Comparison of ENCODE assay signal across 8 cellular contexts in genomic region chr1:50603274-50604271, GRCh38.
DNase-seq lines count a peak whose midpoint lies in the region; ATAC-seq and TF ChIP-seq lines count a peak whose summit lies in the region.
"Had no signal": no experiment of that assay in that cellular context is flagged by ENCODE, and none has a peak within 500 bp of the region (broad histone marks: within the 10 kb centered on the region; RNA-seq: fewer than 3 reads in every experiment).

No MANE protein-coding gene starts in this region.

- H3K27me3 Mint-ChIP-seq in naive thymus-derived CD8-positive, alpha-beta T cell, result no peaks in the 10 kb centered on the region

- no peaks in the 10 kb centered on the region for H3K36me3 ChIP-seq in thoracic aorta

- H3K9me3 Mint-ChIP-seq in naive thymus-derived CD8-positive, alpha-beta T cell, result no peaks in the 10 kb centered on the region

- H3K27me3 ChIP-seq in thoracic aorta (replicated peaks; ENCODE audit: insufficient read depth), result no peaks in the 10 kb centered on the region

- peaks cover 0 to 2% (median 0%) of the 10 kb centered on the region in 4 donors for H3K4me1 Mint-ChIP-seq in naive thymus-derived CD8-positive, alpha-beta T cell

- H3K4me3 ChIP-seq in thoracic aorta, result peak overlapping the region; percentile 4

- peak overlapping the region in 1 of 2 donors; percentile 40 for H3K27ac ChIP-seq in thoracic aorta

- H3K9me3 ChIP-seq in thoracic aorta, result no peaks in the 10 kb centered on the region

- DNase-seq in NCI-H1694 treated with DMSO at 0.1 percent for 48 hours (lab: John Stamatoyannopoulos, UW), result peak; percentile 67
- peak; percentile 59 to 91 for DNase-seq in dermis microvascular lymphatic vessel endothelial cell (ENCODE audit: low read depth in 2 of 2)
- DNase-seq in thoracic aorta (ENCODE audit: low spot score), result no peak
- DNase-seq in SKM-1 (lab: John Stamatoyannopoulos, UW; ENCODE audit: unreplicated experiment), result no peak
- DNase-seq in COLO668 (lab: John Stamatoyannopoulos, UW; ENCODE audit: unreplicated experiment), result no peak
- DNase-seq in naive thymus-derived CD8-positive, alpha-beta T cell, result no peak
- DNase-seq: activated effector memory CD4-positive, alpha-beta T cell treated with anti-CD3 and anti-CD28 coated beads, Interleukin-2, amount 50 U/mL, for 16 hours had no signal

- H3K4me1 ChIP-seq in thoracic aorta (ENCODE audit: control insufficient read depth in 1 of 2, low read depth in 2 of 2), result peaks cover 0 to 16% of the 10 kb centered on the region in 2 donors

- POLR2A ChIA-PET in naive thymus-derived CD8-positive, alpha-beta T cell (lab: Charles Lee), result no interaction called here

- peak overlapping the region in 1 of 10 donors; percentile 2 for H3K27ac Mint-ChIP-seq in naive thymus-derived CD8-positive, alpha-beta T cell

- no peak overlapping the region for H3K4me3 Mint-ChIP-seq in naive thymus-derived CD8-positive, alpha-beta T cell

- TF ChIP-seq CTCF in thoracic aorta (IDR thresholded peaks at IDR 0.05), result no peak

- ATAC-seq in GM19043 (IDR thresholded peaks at IDR 0.05; ENCODE audit: low read depth, unreplicated experiment) (peak; percentile 55), thoracic aorta (ENCODE audit: insufficient number of reproducible peaks, low FRiP score, low read depth) (peak; percentile 50)
- ATAC-seq in naive thymus-derived CD8-positive, alpha-beta T cell, result no peak

- H3K36me3 Mint-ChIP-seq in naive thymus-derived CD8-positive, alpha-beta T cell, result peaks cover 0 to 4% (median 3%) of the 10 kb centered on the region in 3 donors

Comparison
In these comparisons a context has a peak if more than half of its experiments do, and no peak if none do; other contexts are left out.
1. ATAC-seq: peak in GM19043 (single experiment) and thoracic aorta (single experiment); none in naive thymus-derived CD8-positive, alpha-beta T cell (0 of 2).
2. DNase-seq: peak in NCI-H1694 treated with DMSO at 0.1 percent for 48 hours (single experiment) and dermis microvascular lymphatic vessel endothelial cell (2 of 2); none in thoracic aorta (single experiment), SKM-1 (single experiment), COLO668 (single experiment) and naive thymus-derived CD8-positive, alpha-beta T cell (0 of 10).